ENCODE assay signal across 22 cellular contexts in the genomic region with DNA sequence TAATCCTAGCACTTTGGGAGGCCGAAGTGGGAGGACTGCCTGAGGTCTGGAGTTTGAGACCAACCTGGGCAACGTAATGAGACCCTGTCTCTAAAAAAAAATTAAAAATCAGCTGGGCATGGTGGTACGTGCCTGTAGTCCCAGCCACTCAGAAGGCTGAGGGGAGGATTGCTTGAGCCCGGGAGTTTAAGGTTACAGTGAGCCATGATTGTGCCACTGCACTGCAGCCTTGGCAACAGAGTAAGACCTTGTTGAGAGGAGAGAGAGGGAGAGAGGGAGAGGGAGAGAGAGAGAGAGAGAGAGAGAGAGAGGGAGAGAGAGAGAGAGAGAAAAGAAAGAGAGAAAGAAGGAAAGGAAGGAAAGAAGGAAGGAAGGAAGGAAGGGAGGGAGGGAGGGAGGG.
"Had no signal": no experiment of that assay in that cellular context is flagged by ENCODE, and none has a peak within 500 bp of the region (broad histone marks: within the 10 kb centered on the region; RNA-seq: fewer than 3 reads in every experiment).

No MANE protein-coding gene starts in this region.

- DNase-seq: colonic mucosa; cortex of kidney; dermis blood vessel endothelial cell; dorsolateral prefrontal cortex; effector CD4-positive, alpha-beta T cell; effector memory CD4-positive, alpha-beta T cell; foreskin keratinocyte; heart left ventricle; hypothalamus; immature natural killer cell; islet precursor cell; left cardiac atrium; left lung; left ventricle myocardium superior; lower lobe of right lung; mesenchymal stem cell; mucosa of descending colon; naive B cell had no signal

- H3K27ac Mint-ChIP-seq: immature natural killer cell, mesothelial cell of epicardium had no signal

- H3K4me1 ChIP-seq: colonic mucosa, foreskin keratinocyte had no signal

- H3K4me3 Mint-ChIP-seq: immature natural killer cell, mesothelial cell of epicardium, naive B cell had no signal

- H3K9me3 Mint-ChIP-seq: mesothelial cell of epicardium had no signal

- H3K36me3 ChIP-seq: colonic mucosa, esophagus muscularis mucosa, gastroesophageal sphincter, heart left ventricle, left lung, lower lobe of right lung had no signal

- H3K36me3 Mint-ChIP-seq: mesothelial cell of epicardium had no signal

- H3K4me3 ChIP-seq: colonic mucosa, dorsolateral prefrontal cortex, esophagus muscularis mucosa, gastroesophageal sphincter, heart left ventricle, hepatocyte, left lung, lower lobe of right lung, mucosa of descending colon had no signal

- H3K9me3 ChIP-seq: colonic mucosa, esophagus muscularis mucosa, gastroesophageal sphincter, heart left ventricle, left lung, lower lobe of right lung, mucosa of descending colon had no signal

- ATAC-seq: foreskin keratinocyte, gastroesophageal sphincter, heart left ventricle, left cardiac atrium, left lung, left ventricle myocardium superior, lower lobe of right lung, mucosa of descending colon had no signal

- H3K27ac ChIP-seq: colonic mucosa, dorsolateral prefrontal cortex, esophagus muscularis mucosa, foreskin keratinocyte, gastroesophageal sphincter, hepatocyte, left lung, lower lobe of right lung had no signal

- H3K27me3 Mint-ChIP-seq: naive B cell had no signal
